8 cellular contexts compared by ENCODE assay signal in genomic region chr11:86218125-86219081, GRCh38. TPM values are rescaled to one million over a fixed set of nuclear protein-coding genes. Genes with fewer than 3 reads are reported as not detected.
DNase-seq lines count a peak whose midpoint lies in the region; ATAC-seq and TF ChIP-seq lines count a peak whose summit lies in the region.

No MANE protein-coding gene starts in this region.

- CTCF ChIA-PET in PC-3 (lab: Charles Lee), result interaction anchor here (0.6 to 0.7 kb wide), 3 partner anchors 66 to 219 kb away, joined by 3 to 4 read pairs (median 3); partner anchors contain the start of gene PICALM

- peak overlapping the region; percentile 80 for H3K4me2 ChIP-seq in PC-3 (ENCODE audit: low read length)

- BruUV-seq in PC-3 (replicated peaks; lab: Mats Ljungman, UMichigan), result no TSS peak

- intact Hi-C loops in PC-3 (cut with micrococcal nuclease), result loop anchor here (5.0 kb wide), 1 partner anchor 176 kb away; no protein-coding TSS in a partner anchor
- intact Hi-C loops in activated T-helper 1 cell treated with anti-CD3 and anti-CD28 coated beads, Interleukin-12 subunit alpha, Interleukin-12 subunit beta, Interleukin-2, Interleukin-4 antibody, amounts not matched to agents 30 ng/mL and 10 ng/mL and 1 ng/mL, durations not matched to agents 14 hours and 24 hours and 36 hours (cut with micrococcal nuclease), result loop anchor here (1.0 to 10.0 kb wide), 6 partner anchors 10 to 624 kb away; no protein-coding TSS in a partner anchor
- intact Hi-C loops in testis (cut with DNase I; ENCODE audit: low total_unique reads), result loop anchor here (10.0 kb wide), 2 partner anchors 274 to 354 kb away; no protein-coding TSS in a partner anchor

- POLR2A ChIA-PET in PC-3 (lab: Charles Lee; ENCODE audit: unreplicated experiment), result no interaction called here

- TF ChIP-seq POLR2A in testis (IDR thresholded peaks at IDR 0.05), result no peak

- H3K4me3 Mint-ChIP-seq in activated T-helper 1 cell treated with anti-CD3 and anti-CD28 coated beads, Interleukin-12 subunit alpha, Interleukin-12 subunit beta, Interleukin-2, Interleukin-4 antibody, amounts not matched to agents 30 ng/mL and 10 ng/mL and 1 ng/mL, durations not matched to agents 14 hours and 24 hours and 36 hours, result peak overlapping the region; percentile 40

- H3K27me3 Mint-ChIP-seq in activated T-helper 1 cell treated with anti-CD3 and anti-CD28 coated beads, Interleukin-12 subunit alpha, Interleukin-12 subunit beta, Interleukin-2, Interleukin-4 antibody, amounts not matched to agents 30 ng/mL and 10 ng/mL and 1 ng/mL, durations not matched to agents 14 hours and 24 hours and 36 hours (ENCODE audit: insufficient read depth), result no peaks in the 10 kb centered on the region

- peak overlapping the region; percentile 81 for H3K27ac Mint-ChIP-seq in activated T-helper 1 cell treated with anti-CD3 and anti-CD28 coated beads, Interleukin-12 subunit alpha, Interleukin-12 subunit beta, Interleukin-2, Interleukin-4 antibody, amounts not matched to agents 30 ng/mL and 10 ng/mL and 1 ng/mL, durations not matched to agents 14 hours and 24 hours and 36 hours

- peak overlapping the region; percentile 97 for H2AFZ ChIP-seq in PC-3 (ENCODE audit: low read length)

- H3K9me2 ChIP-seq in PC-3 (replicated peaks; ENCODE audit: low read length), result no peaks in the 10 kb centered on the region

- peaks cover 14% of the 10 kb centered on the region for H3K9me3 Mint-ChIP-seq in activated T-helper 1 cell treated with anti-CD3 and anti-CD28 coated beads, Interleukin-12 subunit alpha, Interleukin-12 subunit beta, Interleukin-2, Interleukin-4 antibody, amounts not matched to agents 30 ng/mL and 10 ng/mL and 1 ng/mL, durations not matched to agents 14 hours and 24 hours and 36 hours

- H3F3A ChIP-seq in PC-3 (ENCODE audit: low read length, unreplicated experiment), result no peaks in the 10 kb centered on the region

- no peaks in the 10 kb centered on the region for H4K20me1 ChIP-seq in PC-3 (ENCODE audit: low read length)

- H3K36me3 Mint-ChIP-seq in activated T-helper 1 cell treated with anti-CD3 and anti-CD28 coated beads, Interleukin-12 subunit alpha, Interleukin-12 subunit beta, Interleukin-2, Interleukin-4 antibody, amounts not matched to agents 30 ng/mL and 10 ng/mL and 1 ng/mL, durations not matched to agents 14 hours and 24 hours and 36 hours (ENCODE audit: low read depth), result peaks cover 13% of the 10 kb centered on the region

- peak; percentile 45 for ATAC-seq in GM21423 (IDR thresholded peaks at IDR 0.05; ENCODE audit: unreplicated experiment)
- peak; percentile 71 for ATAC-seq in PC-3

- WGBS in testis, 2 donors, result 13 to 25% methylated on average over 14 of the region's 14 CpGs

- H3K9me3 ChIP-seq in PC-3 (ENCODE audit: low read length), result no peaks in the 10 kb centered on the region
- no peaks in the 10 kb centered on the region for H3K9me3 ChIP-seq in testis

- DNase-seq in D341Med (ENCODE audit: low spot score) (peak; percentile 74), HuH-7.5 (ENCODE audit: low spot score) (peak; percentile 51), PC-3 (peak; percentile 80), fibroblast of villous mesenchyme (ENCODE audit: low read depth) (peak; percentile 79), occipital lobe (lab: John Stamatoyannopoulos, UW) (peak; percentile 31), testis (peak; percentile 75)
- DNase-seq in activated T-helper 1 cell treated with anti-CD3 and anti-CD28 coated beads, Interleukin-12 subunit alpha, Interleukin-12 subunit beta, Interleukin-2, Interleukin-4 antibody, amounts not matched to agents 30 ng/mL and 10 ng/mL and 1 ng/mL, durations not matched to agents 14 hours and 24 hours and 36 hours (ENCODE audit: low spot score), result peak; percentile 42

- H3K4me1 ChIP-seq in PC-3 (ENCODE audit: insufficient read depth, low read length), result no peaks in the 10 kb centered on the region
- peaks cover 3% of the 10 kb centered on the region for H3K4me1 ChIP-seq in testis

- peaks cover 81% of the 10 kb centered on the region for H3K4me1 Mint-ChIP-seq in activated T-helper 1 cell treated with anti-CD3 and anti-CD28 coated beads, Interleukin-12 subunit alpha, Interleukin-12 subunit beta, Interleukin-2, Interleukin-4 antibody, amounts not matched to agents 30 ng/mL and 10 ng/mL and 1 ng/mL, durations not matched to agents 14 hours and 24 hours and 36 hours (ENCODE audit: low read depth)

- peak overlapping the region; percentile 56 for H3K4me3 ChIP-seq in PC-3 (ENCODE audit: low read length)
- H3K4me3 ChIP-seq in fibroblast of villous mesenchyme (ENCODE audit: low read depth, low read length), result peak overlapping the region; percentile 44
- peak overlapping the region in 1 of 2 donors; percentile 34 for H3K4me3 ChIP-seq in testis

- H3K79me2 ChIP-seq in PC-3 (ENCODE audit: low read length), result no peaks in the 10 kb centered on the region

- H3K9ac ChIP-seq in PC-3 (ENCODE audit: low read length), result no peak overlapping the region

- TF ChIP-seq CTCF in PC-3 (conservative IDR thresholded peaks at IDR 0.05; ENCODE audit: low read depth, low read length) (peak; percentile 79), fibroblast of villous mesenchyme (IDR thresholded peaks at IDR 0.05; ENCODE audit: insufficient read depth, low read depth, low read length) (peak; percentile 96), testis (IDR thresholded peaks at IDR 0.05) (peak; percentile 70 to 77 (median 76))

- H3K27ac ChIP-seq in PC-3 (ENCODE audit: low read length), result no peak overlapping the region
- no peak overlapping the region for H3K27ac ChIP-seq in testis

- H3K27me3 ChIP-seq in PC-3 (ENCODE audit: low read length) (no peaks in the 10 kb centered on the region), testis (no peaks in the 10 kb centered on the region)

- H3K36me3 ChIP-seq in PC-3 (ENCODE audit: low read depth, low read length), result no peaks in the 10 kb centered on the region
- no peaks in the 10 kb centered on the region for H3K36me3 ChIP-seq in testis (ENCODE audit: low read depth, missing control alignments)

RNA-seq across cellular contexts. Expression of gene EED, which starts 26.1 kb away (rescaled TPM):
- total RNA-seq in PC-3 (2014; rRNA removed) (17.6 and 19.4 TPM in 2 replicates), fibroblast of villous mesenchyme (15.5 and 25.9 TPM in 2 replicates), occipital lobe (23.1 TPM), testis (10 to 100 TPM; 29.9 to 38.0 TPM)
- total RNA-seq in activated T-helper 1 cell treated with anti-CD3 and anti-CD28 coated beads, Interleukin-12 subunit alpha, Interleukin-12 subunit beta, Interleukin-2, Interleukin-4 antibody, amounts not matched to agents 30 ng/mL and 10 ng/mL and 1 ng/mL, durations not matched to agents 14 hours and 24 hours and 36 hours, result 279 and 294 TPM in 2 replicates
- polyA plus RNA-seq in testis (ENCODE audit: insufficient read depth, low read depth, low replicate concordance), result 19.0 TPM
